ENCODE assay signal across 13 cellular contexts in genomic region chr10:98270026-98270740, GRCh38. TPM values are rescaled to one million over a fixed set of nuclear protein-coding genes. Genes with fewer than 3 reads are reported as not detected.
DNase-seq lines count a peak whose midpoint lies in the region; ATAC-seq and TF ChIP-seq lines count a peak whose summit lies in the region.
"Had no signal": no experiment of that assay in that cellular context is flagged by ENCODE, and none has a peak within 500 bp of the region (broad histone marks: within the 10 kb centered on the region; RNA-seq: fewer than 3 reads in every experiment).

No MANE protein-coding gene starts in this region.

- peak overlapping the region; percentile 60 for H3K27ac ChIP-seq in upper lobe of right lung

- peak; percentile 40 for DNase-seq in activated CD8-positive, alpha-beta memory T cell treated with anti-CD3 and anti-CD28 coated beads, Interleukin-2, amount 50 U/mL, for 48 hours
- DNase-seq in activated CD8-positive, alpha-beta memory T cell treated with anti-CD3 and anti-CD28 coated beads, Interleukin-2, amount 10 ng/mL, durations not matched to agents 7 days and 5 days: no peak
- no peak for DNase-seq in central memory CD8-positive, alpha-beta T cell (ENCODE audit: low spot score in 2 of 2)
- DNase-seq in naive B cell (no peak), upper lobe of right lung (no peak), DMS 273 (lab: John Stamatoyannopoulos, UW; ENCODE audit: unreplicated experiment) (no peak), middle frontal gyrus (ENCODE audit: extremely low spot score, low spot score) (no peak), amniotic stem cell (lab: John Stamatoyannopoulos, UW) (no peak)
- DNase-seq: activated CD4-positive, alpha-beta T cell treated with anti-CD3 and anti-CD28 coated beads, Interleukin-2, amount 10 ng/mL, durations not matched to agents 24 days and 14 days; activated naive CD4-positive, alpha-beta T cell treated with Interleukin-2 at 50 U/mL for 16 hours; NCI-H2107 had no signal

- CTCF ChIA-PET in activated CD8-positive, alpha-beta memory T cell treated with anti-CD3 and anti-CD28 coated beads, Interleukin-2, amount 10 ng/mL, durations not matched to agents 7 days and 5 days (lab: Charles Lee): no interaction called here

- no peak overlapping the region for H3K27ac Mint-ChIP-seq in activated CD8-positive, alpha-beta memory T cell treated with anti-CD3 and anti-CD28 coated beads, Interleukin-2, amount 10 ng/mL, durations not matched to agents 7 days and 5 days
- no peak overlapping the region for H3K27ac Mint-ChIP-seq in central memory CD8-positive, alpha-beta T cell (ENCODE audit: low read depth)
- H3K27ac Mint-ChIP-seq in naive B cell: peak overlapping the region in 3 of 6 donors; percentile 11 to 51 (median 37)
- H3K27ac Mint-ChIP-seq: activated CD4-positive, alpha-beta T cell treated with anti-CD3 and anti-CD28 coated beads, Interleukin-2, amount 10 ng/mL, durations not matched to agents 24 days and 14 days; natural killer cell treated with Interleukin-12 subunit alpha and Interleukin-12 subunit beta and Interleukin-15 and Interleukin-18, amount 100 ng/mL, for 72 hours had no signal

- no peak overlapping the region for H3K4me3 ChIP-seq in upper lobe of right lung

- H3K9me3 Mint-ChIP-seq in activated CD8-positive, alpha-beta memory T cell treated with anti-CD3 and anti-CD28 coated beads, Interleukin-2, amount 10 ng/mL, durations not matched to agents 7 days and 5 days (ENCODE audit: low read depth): no peaks in the 10 kb centered on the region
- no peaks in the 10 kb centered on the region for H3K9me3 Mint-ChIP-seq in central memory CD8-positive, alpha-beta T cell
- H3K9me3 Mint-ChIP-seq in naive B cell: no peaks in the 10 kb centered on the region
- H3K9me3 Mint-ChIP-seq: activated CD4-positive, alpha-beta T cell treated with anti-CD3 and anti-CD28 coated beads, Interleukin-2, amount 10 ng/mL, durations not matched to agents 24 days and 14 days; natural killer cell treated with Interleukin-12 subunit alpha and Interleukin-12 subunit beta and Interleukin-15 and Interleukin-18, amount 100 ng/mL, for 72 hours had no signal

- H3K9me3 ChIP-seq in upper lobe of right lung: no peaks in the 10 kb centered on the region

- no peak for ATAC-seq in activated CD8-positive, alpha-beta memory T cell treated with anti-CD3 and anti-CD28 coated beads, Interleukin-2, amount 10 ng/mL, durations not matched to agents 7 days and 5 days
- ATAC-seq in central memory CD8-positive, alpha-beta T cell (replicated peaks; ENCODE audit: extremely low read depth, poor library complexity, severe bottlenecking): no peak
- no peak for ATAC-seq in naive B cell (ENCODE audit: low read depth in 2 of 2)
- ATAC-seq in upper lobe of right lung: no peak
- ATAC-seq: natural killer cell treated with Interleukin-12 subunit alpha and Interleukin-12 subunit beta and Interleukin-15 and Interleukin-18, amount 100 ng/mL, for 72 hours had no signal

- H3K4me1 Mint-ChIP-seq in activated CD8-positive, alpha-beta memory T cell treated with anti-CD3 and anti-CD28 coated beads, Interleukin-2, amount 10 ng/mL, durations not matched to agents 7 days and 5 days: no peaks in the 10 kb centered on the region
- H3K4me1 Mint-ChIP-seq in central memory CD8-positive, alpha-beta T cell: peaks cover 10% of the 10 kb centered on the region
- peaks cover 9 to 19% (median 16%) of the 10 kb centered on the region in 3 donors for H3K4me1 Mint-ChIP-seq in naive B cell
- H3K4me1 Mint-ChIP-seq: activated CD4-positive, alpha-beta T cell treated with anti-CD3 and anti-CD28 coated beads, Interleukin-2, amount 10 ng/mL, durations not matched to agents 24 days and 14 days had no signal

- H3K27me3 Mint-ChIP-seq in activated CD8-positive, alpha-beta memory T cell treated with anti-CD3 and anti-CD28 coated beads, Interleukin-2, amount 10 ng/mL, durations not matched to agents 7 days and 5 days: peaks cover 43% of the 10 kb centered on the region
- H3K27me3 Mint-ChIP-seq in central memory CD8-positive, alpha-beta T cell: peaks cover 48% of the 10 kb centered on the region
- peaks cover 0 to 24% (median 7%) of the 10 kb centered on the region in 3 donors for H3K27me3 Mint-ChIP-seq in naive B cell

- no peaks in the 10 kb centered on the region for H3K36me3 ChIP-seq in upper lobe of right lung

- H3K4me1 ChIP-seq in upper lobe of right lung: peaks cover 19% of the 10 kb centered on the region

- H3K4me3 Mint-ChIP-seq in activated CD8-positive, alpha-beta memory T cell treated with anti-CD3 and anti-CD28 coated beads, Interleukin-2, amount 10 ng/mL, durations not matched to agents 7 days and 5 days: no peak overlapping the region
- peak overlapping the region; percentile 17 for H3K4me3 Mint-ChIP-seq in central memory CD8-positive, alpha-beta T cell
- peak overlapping the region in 7 of 8 donors; percentile 2 to 79 (median 17) for H3K4me3 Mint-ChIP-seq in naive B cell
- H3K4me3 Mint-ChIP-seq: activated CD4-positive, alpha-beta T cell treated with anti-CD3 and anti-CD28 coated beads, Interleukin-2, amount 10 ng/mL, durations not matched to agents 24 days and 14 days; natural killer cell treated with Interleukin-12 subunit alpha and Interleukin-12 subunit beta and Interleukin-15 and Interleukin-18, amount 100 ng/mL, for 72 hours had no signal

- intact Hi-C loops in upper lobe of right lung (cut with DNase I): no loop called here

- no peak for TF ChIP-seq CTCF in upper lobe of right lung (IDR thresholded peaks at IDR 0.05)

- H3K36me3 Mint-ChIP-seq in activated CD8-positive, alpha-beta memory T cell treated with anti-CD3 and anti-CD28 coated beads, Interleukin-2, amount 10 ng/mL, durations not matched to agents 7 days and 5 days: no peaks in the 10 kb centered on the region
- peaks cover 4% of the 10 kb centered on the region for H3K36me3 Mint-ChIP-seq in central memory CD8-positive, alpha-beta T cell (ENCODE audit: insufficient read depth)
- H3K36me3 Mint-ChIP-seq in naive B cell: no peaks in the 10 kb centered on the region
- H3K36me3 Mint-ChIP-seq: natural killer cell treated with Interleukin-12 subunit alpha and Interleukin-12 subunit beta and Interleukin-15 and Interleukin-18, amount 100 ng/mL, for 72 hours had no signal

- no peaks in the 10 kb centered on the region for H3K27me3 ChIP-seq in upper lobe of right lung

RNA-seq across cellular contexts. Expression of gene LOXL4, which starts 2.2 kb away (rescaled TPM):
- not detected for total RNA-seq in activated CD8-positive, alpha-beta memory T cell treated with anti-CD3 and anti-CD28 coated beads, Interleukin-2, amount 10 ng/mL, durations not matched to agents 7 days and 5 days
- polyA plus RNA-seq in naive B cell (ENCODE audit: low read depth in 6 of 6): 1 to 10 TPM in 1 of 6 donors, under 1 TPM in 4, not detected in 1; 0.24 to 2.1 (median 0.43) TPM
- 6.2 TPM for total RNA-seq in upper lobe of right lung
- total RNA-seq: activated CD4-positive, alpha-beta T cell treated with anti-CD3 and anti-CD28 coated beads, Interleukin-2, amount 10 ng/mL, durations not matched to agents 24 days and 14 days; natural killer cell treated with Interleukin-12 subunit alpha and Interleukin-12 subunit beta and Interleukin-15 and Interleukin-18, amount 100 ng/mL, for 72 hours; SK-MEL-5 had no signal
